Comparison of ENCODE assay signal across 19 cellular contexts in the genomic region with DNA sequence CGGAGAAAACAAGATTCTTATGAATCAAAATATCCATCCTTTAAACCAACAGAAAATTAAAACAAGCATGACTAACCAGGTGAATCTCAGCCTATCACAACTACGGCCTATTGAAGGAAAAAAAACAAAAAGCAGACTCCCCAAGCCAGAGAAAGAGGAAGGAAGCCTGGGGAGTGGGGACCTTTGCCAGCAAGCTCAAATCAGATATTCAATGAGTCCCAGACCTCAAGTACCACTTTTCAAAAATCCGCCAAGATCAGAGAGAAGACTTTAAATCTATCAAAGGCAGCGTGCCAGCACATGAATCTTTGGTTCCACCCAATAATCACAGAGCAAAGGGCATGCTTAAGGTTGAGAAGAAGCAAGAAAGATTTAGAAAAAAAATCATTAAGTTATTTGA.
DNase-seq lines count a peak whose midpoint lies in the region; ATAC-seq and TF ChIP-seq lines count a peak whose summit lies in the region.
"Had no signal": no experiment of that assay in that cellular context is flagged by ENCODE, and none has a peak within 500 bp of the region (broad histone marks: within the 10 kb centered on the region; RNA-seq: fewer than 3 reads in every experiment).

No MANE protein-coding gene starts in this region.

- H3K36me3 ChIP-seq in thyroid gland: no peaks in the 10 kb centered on the region
- H3K36me3 ChIP-seq: BE2C, HAP-1 had no signal

- no peak overlapping the region for H3K27ac Mint-ChIP-seq in activated T-helper 17 cell treated with anti-CD3 and anti-CD28 coated beads, Interleukin-2, amount 50 U/mL, for 72 hours
- H3K27ac Mint-ChIP-seq: CD4-positive, CD25-positive, alpha-beta regulatory T cell; CD8-positive, alpha-beta memory T cell had no signal

- in situ Hi-C loops in G401 (cut with HindIII; ENCODE audit: low sequenced_read_pairs): no loop called here
- in situ Hi-C loops in GM13977 (cut with MboI; ENCODE audit: low pct_unique_long_range_greater_than_20kb, low sequenced_read_pairs, unreplicated experiment): no loop called here

- no peak for ATAC-seq in activated T-helper 17 cell treated with anti-CD3 and anti-CD28 coated beads, Interleukin-2, amount 50 U/mL, for 72 hours (replicated peaks)
- ATAC-seq: GM12878 had no signal

- H3K9me3 Mint-ChIP-seq in activated T-helper 17 cell treated with anti-CD3 and anti-CD28 coated beads, Interleukin-2, amount 50 U/mL, for 72 hours: no peaks in the 10 kb centered on the region

- intact Hi-C loops in thyroid gland (cut with DNase I): no loop called here

- H3K4me1 ChIP-seq in thyroid gland: peaks cover 0 to 14% of the 10 kb centered on the region in 2 donors
- H3K4me1 ChIP-seq: BE2C, HAP-1 had no signal

- WGBS in thyroid gland, 2 donors: 23 to 24% methylated on average over 4 of the region's 4 CpGs

- peaks cover 4% of the 10 kb centered on the region for H3K27me3 Mint-ChIP-seq in activated T-helper 17 cell treated with anti-CD3 and anti-CD28 coated beads, Interleukin-2, amount 50 U/mL, for 72 hours

- H3K27ac ChIP-seq in thyroid gland: no peak overlapping the region
- H3K27ac ChIP-seq: GM23248 had no signal

- H3K36me3 Mint-ChIP-seq in activated T-helper 17 cell treated with anti-CD3 and anti-CD28 coated beads, Interleukin-2, amount 50 U/mL, for 72 hours (ENCODE audit: low read depth): no peaks in the 10 kb centered on the region
- H3K36me3 Mint-ChIP-seq: CD4-positive, CD25-positive, alpha-beta regulatory T cell; CD8-positive, alpha-beta memory T cell had no signal

- no peaks in the 10 kb centered on the region for H3K4me1 Mint-ChIP-seq in activated T-helper 17 cell treated with anti-CD3 and anti-CD28 coated beads, Interleukin-2, amount 50 U/mL, for 72 hours
- H3K4me1 Mint-ChIP-seq: CD4-positive, CD25-positive, alpha-beta regulatory T cell; CD8-positive, alpha-beta memory T cell had no signal

- no peaks in the 10 kb centered on the region for H3K9me3 ChIP-seq in thyroid gland
- H3K9me3 ChIP-seq: BE2C had no signal

- H3K4me3 Mint-ChIP-seq in activated T-helper 17 cell treated with anti-CD3 and anti-CD28 coated beads, Interleukin-2, amount 50 U/mL, for 72 hours: no peak overlapping the region
- H3K4me3 Mint-ChIP-seq: CD4-positive, CD25-positive, alpha-beta regulatory T cell; CD8-positive, alpha-beta memory T cell had no signal

- no peaks in the 10 kb centered on the region for H3K27me3 ChIP-seq in thyroid gland
- H3K27me3 ChIP-seq: BE2C had no signal

- TF ChIP-seq POLR2A in thyroid gland (IDR thresholded peaks at IDR 0.05): no peak

- DNase-seq in G401 (ENCODE audit: low spot score) (peak; percentile 18), RPMI8226 (peak; percentile 7), cerebellar cortex (ENCODE audit: low spot score) (peak; percentile 23), thyroid gland (peak; percentile 70 to 80), epidermal melanocyte (ENCODE audit: insufficient read length, low spot score) (no peak), GM13977 (ENCODE audit: low spot score) (no peak)
- DNase-seq in activated T-cell treated with anti-CD3 and anti-CD28 coated beads, Interleukin-2, amount 50 U/mL, for 1 hour: no peak
- DNase-seq: ACHN; BE2C; C1 segment of cervical spinal cord; CD4-positive, CD25-positive, alpha-beta regulatory T cell; CD8-positive, alpha-beta memory T cell; COR-L47; DMS 273 treated with DMSO at 0.1 percent for 48 hours; DMS53; GM23248 had no signal

- TF ChIP-seq CTCF in thyroid gland (IDR thresholded peaks at IDR 0.05) (no peak), GM13977 (IDR thresholded peaks at IDR 0.05; ENCODE audit: extremely low read depth, insufficient read depth, missing control alignments) (no peak)

- H3K4me3 ChIP-seq in thyroid gland (replicated peaks in 1 of 3): no peak overlapping the region
- H3K4me3 ChIP-seq: GM12878, GM23248, HAP-1 had no signal

Comparison
In these comparisons a context has a peak if more than half of its experiments do, and no peak if none do; other contexts are left out.
1. DNase-seq: peak in G401 (single experiment), RPMI8226 (single experiment), cerebellar cortex (single experiment) and thyroid gland (2 of 2); none in epidermal melanocyte (single experiment), activated T-cell treated with anti-CD3 and anti-CD28 coated beads, Interleukin-2, amount 50 U/mL, for 1 hour (single experiment) and GM13977 (single experiment).